2 cellular contexts compared by ENCODE assay signal in the genomic region with DNA sequence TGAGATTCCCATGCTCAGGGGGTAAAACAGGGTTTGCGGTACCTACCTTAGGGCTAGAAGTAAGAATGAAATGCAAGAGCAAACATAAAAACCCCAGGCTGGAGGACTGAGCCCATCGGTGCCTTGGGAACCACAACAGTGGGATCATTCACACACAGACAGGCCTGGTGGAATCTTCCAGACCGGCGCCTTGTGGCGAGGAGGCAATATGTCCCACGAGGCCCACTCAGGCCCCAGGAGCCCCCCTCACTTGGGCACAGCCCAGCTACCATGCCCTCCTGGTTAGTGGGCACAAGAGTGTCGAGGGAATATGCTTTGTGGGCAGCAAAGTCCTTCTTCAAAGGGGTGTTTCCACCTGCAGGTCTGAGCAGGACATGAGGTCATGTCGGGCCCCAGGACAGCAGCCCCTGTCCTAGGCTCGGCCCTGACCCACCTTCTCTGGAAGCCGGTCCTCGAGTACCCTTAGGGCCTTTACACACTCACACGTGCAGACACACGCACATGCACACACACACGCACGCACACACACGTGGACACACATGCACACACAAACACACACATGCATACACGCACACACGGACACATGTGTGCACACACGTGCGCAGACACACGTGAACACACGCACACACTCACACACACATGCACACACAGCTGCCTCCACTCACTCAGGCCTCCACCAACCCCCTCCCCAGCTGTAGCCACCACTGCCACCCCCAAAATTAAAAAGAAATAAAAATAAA.
TF ChIP-seq lines count a peak whose summit lies in the region.

No MANE protein-coding gene starts in this region.

TF ChIP-seq in HCT116, 20 proteins besides CTCF, POLR2A, EP300 and RAD21:
- TF ChIP-seq JUND (IDR thresholded peaks at IDR 0.05): no peak
- no peak for TF ChIP-seq ELF1 (IDR thresholded peaks at IDR 0.05; ENCODE audit: borderline replicate concordance, low read depth)
- no peak for TF ChIP-seq ZBTB33 (IDR thresholded peaks at IDR 0.05; ENCODE audit: extremely low read depth, insufficient replicate concordance, low read length)
- TF ChIP-seq EZH2phosphoT487 (IDR thresholded peaks at IDR 0.05; ENCODE audit: borderline replicate concordance): no peak
- TF ChIP-seq ATF3 (IDR thresholded peaks at IDR 0.05): no peak
- no peak for TF ChIP-seq YY1 (IDR thresholded peaks at IDR 0.05; ENCODE audit: extremely low read depth, insufficient replicate concordance, low read depth, low read length)
- no peak for TF ChIP-seq SIN3A (IDR thresholded peaks at IDR 0.05; ENCODE audit: low read depth)
- no peak for TF ChIP-seq CEBPB (IDR thresholded peaks at IDR 0.05; ENCODE audit: low read depth)
- no peak for TF ChIP-seq POLR2AphosphoS5 (IDR thresholded peaks at IDR 0.05; ENCODE audit: low read depth, low read length)
- TF ChIP-seq SRF (IDR thresholded peaks at IDR 0.05; ENCODE audit: low read depth): no peak
- TF ChIP-seq TCF7L2 (IDR thresholded peaks at IDR 0.05; ENCODE audit: borderline replicate concordance, extremely low read depth, insufficient read depth, insufficient read length): no peak
- TF ChIP-seq, protein P1, sequence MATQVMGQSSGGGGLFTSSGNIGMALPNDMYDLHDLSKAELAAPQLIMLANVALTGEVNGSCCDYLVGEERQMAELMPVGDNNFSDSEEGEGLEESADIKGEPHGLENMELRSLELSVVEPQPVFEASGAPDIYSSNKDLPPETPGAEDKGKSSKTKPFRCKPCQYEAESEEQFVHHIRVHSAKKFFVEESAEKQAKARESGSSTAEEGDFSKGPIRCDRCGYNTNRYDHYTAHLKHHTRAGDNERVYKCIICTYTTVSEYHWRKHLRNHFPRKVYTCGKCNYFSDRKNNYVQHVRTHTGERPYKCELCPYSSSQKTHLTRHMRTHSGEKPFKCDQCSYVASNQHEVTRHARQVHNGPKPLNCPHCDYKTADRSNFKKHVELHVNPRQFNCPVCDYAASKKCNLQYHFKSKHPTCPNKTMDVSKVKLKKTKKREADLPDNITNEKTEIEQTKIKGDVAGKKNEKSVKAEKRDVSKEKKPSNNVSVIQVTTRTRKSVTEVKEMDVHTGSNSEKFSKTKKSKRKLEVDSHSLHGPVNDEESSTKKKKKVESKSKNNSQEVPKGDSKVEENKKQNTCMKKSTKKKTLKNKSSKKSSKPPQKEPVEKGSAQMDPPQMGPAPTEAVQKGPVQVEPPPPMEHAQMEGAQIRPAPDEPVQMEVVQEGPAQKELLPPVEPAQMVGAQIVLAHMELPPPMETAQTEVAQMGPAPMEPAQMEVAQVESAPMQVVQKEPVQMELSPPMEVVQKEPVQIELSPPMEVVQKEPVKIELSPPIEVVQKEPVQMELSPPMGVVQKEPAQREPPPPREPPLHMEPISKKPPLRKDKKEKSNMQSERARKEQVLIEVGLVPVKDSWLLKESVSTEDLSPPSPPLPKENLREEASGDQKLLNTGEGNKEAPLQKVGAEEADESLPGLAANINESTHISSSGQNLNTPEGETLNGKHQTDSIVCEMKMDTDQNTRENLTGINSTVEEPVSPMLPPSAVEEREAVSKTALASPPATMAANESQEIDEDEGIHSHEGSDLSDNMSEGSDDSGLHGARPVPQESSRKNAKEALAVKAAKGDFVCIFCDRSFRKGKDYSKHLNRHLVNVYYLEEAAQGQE (IDR thresholded peaks at IDR 0.05; ENCODE audit: low read depth): no peak
- TF ChIP-seq ZFX (IDR thresholded peaks at IDR 0.05): no peak
- no peak for TF ChIP-seq CBX3 (IDR thresholded peaks at IDR 0.05; ENCODE audit: low read depth)
- TF ChIP-seq FOSL1 (IDR thresholded peaks at IDR 0.05; ENCODE audit: low read depth): no peak
- no peak for TF ChIP-seq EGR1 (IDR thresholded peaks at IDR 0.05; ENCODE audit: low read depth)
- TF ChIP-seq EZH2 (IDR thresholded peaks at IDR 0.05): no peak
- no peak for TF ChIP-seq MAX (IDR thresholded peaks at IDR 0.05)
- no peak for TF ChIP-seq ZNF274 (IDR thresholded peaks at IDR 0.05; ENCODE audit: low read depth, low read length)

TF ChIP-seq in SK-N-SH, 30 proteins besides CTCF, POLR2A, EP300 and RAD21:
- TF ChIP-seq, protein P2, sequence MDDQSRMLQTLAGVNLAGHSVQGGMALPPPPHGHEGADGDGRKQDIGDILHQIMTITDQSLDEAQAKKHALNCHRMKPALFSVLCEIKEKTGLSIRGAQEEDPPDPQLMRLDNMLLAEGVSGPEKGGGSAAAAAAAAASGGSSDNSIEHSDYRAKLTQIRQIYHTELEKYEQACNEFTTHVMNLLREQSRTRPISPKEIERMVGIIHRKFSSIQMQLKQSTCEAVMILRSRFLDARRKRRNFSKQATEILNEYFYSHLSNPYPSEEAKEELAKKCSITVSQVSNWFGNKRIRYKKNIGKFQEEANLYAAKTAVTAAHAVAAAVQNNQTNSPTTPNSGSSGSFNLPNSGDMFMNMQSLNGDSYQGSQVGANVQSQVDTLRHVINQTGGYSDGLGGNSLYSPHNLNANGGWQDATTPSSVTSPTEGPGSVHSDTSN (IDR thresholded peaks at IDR 0.05): no peak
- no peak for TF ChIP-seq ELF1 (IDR thresholded peaks at IDR 0.05)
- no peak for TF ChIP-seq TAF1 (IDR thresholded peaks at IDR 0.05; ENCODE audit: borderline replicate concordance, low read depth, low read length)
- no peak for TF ChIP-seq TEAD4 (IDR thresholded peaks at IDR 0.05; ENCODE audit: borderline replicate concordance, insufficient read depth)
- TF ChIP-seq YY1 (IDR thresholded peaks at IDR 0.05; ENCODE audit: low read depth): no peak
- no peak for TF ChIP-seq MAX (IDR thresholded peaks at IDR 0.05; ENCODE audit: low read depth)
